In the genomic region with DNA sequence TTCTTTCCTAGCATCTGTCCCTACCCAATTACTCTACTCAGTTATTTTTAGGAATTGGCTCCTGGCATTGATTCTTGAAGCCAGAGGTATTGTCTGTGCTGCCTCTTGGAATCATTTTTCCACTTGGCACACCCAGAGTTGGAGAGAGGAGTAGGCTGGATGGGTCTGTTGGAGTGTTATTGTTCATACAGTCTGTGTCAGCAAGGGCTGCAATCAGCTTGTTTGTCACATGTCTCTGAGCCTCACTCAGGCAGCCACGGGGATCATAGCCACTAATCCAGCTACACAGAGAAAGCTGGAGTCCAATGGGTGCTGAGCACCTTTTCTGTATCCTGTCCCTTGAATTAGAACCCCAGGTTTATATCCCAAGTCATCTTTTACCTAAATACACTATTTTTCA, we compare ENCODE assay signal across 17 cellular contexts.
A peak's percentile ranks its signal among the peaks of the same experiment; 100 is the strongest.
DNase-seq lines count a peak whose midpoint lies in the region; ATAC-seq and TF ChIP-seq lines count a peak whose summit lies in the region.
"Had no signal": no experiment of that assay in that cellular context is flagged by ENCODE, and none has a peak within 500 bp of the region (broad histone marks: within the 10 kb centered on the region; RNA-seq: fewer than 3 reads in every experiment).

No MANE protein-coding gene starts in this region.

- no peak overlapping the region for H3K4me3 ChIP-seq in left ventricle myocardium inferior
- H3K4me3 ChIP-seq in skeletal muscle tissue (ENCODE audit: low read length in 3 of 3): peak overlapping the region in 1 of 3 donors; percentile 9
- H3K4me3 ChIP-seq: A549, PC-9, thyroid gland had no signal

- DNase-seq in NCI-H2227 (lab: John Stamatoyannopoulos, UW; ENCODE audit: unreplicated experiment): peak; percentile 7
- DNase-seq in NCI-H2227 treated with DMSO at 0.1 percent for 48 hours (lab: John Stamatoyannopoulos, UW): no peak
- DNase-seq in NCI-H82 treated with DMSO at 0.1 percent for 48 hours (lab: John Stamatoyannopoulos, UW; ENCODE audit: unreplicated experiment): peak; percentile 34
- peak; percentile 38 for DNase-seq in left ventricle myocardium inferior
- DNase-seq in left colon: no peak
- no peak for DNase-seq in stimulated activated CD4-positive, alpha-beta T cell treated with anti-CD3 and anti-CD28 coated beads, Interleukin-1b, Interleukin-23, amount 100 ng/mL, for 48 hours
- DNase-seq in stimulated activated CD4-positive, alpha-beta T cell treated with anti-CD3 and anti-CD28 coated beads, Interleukin-15, amount 100 ng/mL, for 24 hours: no peak
- DNase-seq: activated CD4-positive, alpha-beta memory T cell treated with anti-CD3 and anti-CD28 coated beads, Interleukin-2, amount 10 ng/mL, durations not matched to agents 7 days and 5 days; amniotic stem cell; CD8-positive, alpha-beta T cell; Karpas-422; NCI-H2081 treated with DMSO at 0.1 percent for 48 hours; PC-9; thyroid gland had no signal

- H3K4me1 ChIP-seq in left ventricle myocardium inferior (peaks cover 34% of the 10 kb centered on the region), skeletal muscle tissue (ENCODE audit: control insufficient read depth in 3 of 3, insufficient read depth in 3 of 3, low read length in 3 of 3) (peaks cover 11 to 20% (median 18%) of the 10 kb centered on the region in 3 donors)
- H3K4me1 ChIP-seq: A549, thyroid gland had no signal

- H3K27me3 ChIP-seq in left ventricle myocardium inferior (ENCODE audit: low read depth): no peaks in the 10 kb centered on the region
- H3K27me3 ChIP-seq in skeletal muscle tissue (ENCODE audit: control insufficient read depth in 3 of 3, insufficient read depth in 3 of 3, low read length in 3 of 3): no peaks in the 10 kb centered on the region
- H3K27me3 ChIP-seq: thyroid gland had no signal

- H3K27ac ChIP-seq in left ventricle myocardium inferior (replicated peaks): peak overlapping the region; percentile 66
- H3K27ac ChIP-seq in skeletal muscle tissue (ENCODE audit: low read depth, low read length): peak overlapping the region; percentile 73
- H3K27ac ChIP-seq: A549, epithelial cell of prostate, PC-9, thyroid gland had no signal

- no peak for ATAC-seq in left colon
- ATAC-seq: A549; CD8-positive, alpha-beta T cell had no signal

- H3K9me3 ChIP-seq in left ventricle myocardium inferior (replicated peaks) (peaks cover 4% of the 10 kb centered on the region), skeletal muscle tissue (ENCODE audit: control insufficient read depth in 3 of 3, low read length in 3 of 3) (no peaks in the 10 kb centered on the region)
- H3K9me3 ChIP-seq: A549, thyroid gland had no signal

- TF ChIP-seq CTCF in left ventricle myocardium inferior (IDR thresholded peaks at IDR 0.05; ENCODE audit: borderline replicate concordance): no peak

- peak overlapping the region in 2 of 3 donors; percentile 41 to 46 for H3K9ac ChIP-seq in skeletal muscle tissue (ENCODE audit: low read depth in 1 of 3, low read length in 3 of 3)

- intact Hi-C loops in left ventricle myocardium inferior (cut with micrococcal nuclease) (no loop called here), left colon (cut with DNase I, micrococcal nuclease) (no loop called here)

- no peaks in the 10 kb centered on the region for H3K36me3 ChIP-seq in left ventricle myocardium inferior
- H3K36me3 ChIP-seq in skeletal muscle tissue (ENCODE audit: control insufficient read depth in 3 of 3, insufficient read depth in 3 of 3, low read length in 3 of 3): no peaks in the 10 kb centered on the region
- H3K36me3 ChIP-seq: thyroid gland had no signal

Comparison
In these comparisons a context has a peak if more than half of its experiments do, and no peak if none do; other contexts are left out.
1. DNase-seq: peak in NCI-H2227 (single experiment), NCI-H82 treated with DMSO at 0.1 percent for 48 hours (single experiment) and left ventricle myocardium inferior (single experiment); none in NCI-H2227 treated with DMSO at 0.1 percent for 48 hours (single experiment), left colon (0 of 2), stimulated activated CD4-positive, alpha-beta T cell treated with anti-CD3 and anti-CD28 coated beads, Interleukin-1b, Interleukin-23, amount 100 ng/mL, for 48 hours (single experiment) and stimulated activated CD4-positive, alpha-beta T cell treated with anti-CD3 and anti-CD28 coated beads, Interleukin-15, amount 100 ng/mL, for 24 hours (single experiment).